Comparison of ENCODE assay signal across 8 cellular contexts in the genomic region with DNA sequence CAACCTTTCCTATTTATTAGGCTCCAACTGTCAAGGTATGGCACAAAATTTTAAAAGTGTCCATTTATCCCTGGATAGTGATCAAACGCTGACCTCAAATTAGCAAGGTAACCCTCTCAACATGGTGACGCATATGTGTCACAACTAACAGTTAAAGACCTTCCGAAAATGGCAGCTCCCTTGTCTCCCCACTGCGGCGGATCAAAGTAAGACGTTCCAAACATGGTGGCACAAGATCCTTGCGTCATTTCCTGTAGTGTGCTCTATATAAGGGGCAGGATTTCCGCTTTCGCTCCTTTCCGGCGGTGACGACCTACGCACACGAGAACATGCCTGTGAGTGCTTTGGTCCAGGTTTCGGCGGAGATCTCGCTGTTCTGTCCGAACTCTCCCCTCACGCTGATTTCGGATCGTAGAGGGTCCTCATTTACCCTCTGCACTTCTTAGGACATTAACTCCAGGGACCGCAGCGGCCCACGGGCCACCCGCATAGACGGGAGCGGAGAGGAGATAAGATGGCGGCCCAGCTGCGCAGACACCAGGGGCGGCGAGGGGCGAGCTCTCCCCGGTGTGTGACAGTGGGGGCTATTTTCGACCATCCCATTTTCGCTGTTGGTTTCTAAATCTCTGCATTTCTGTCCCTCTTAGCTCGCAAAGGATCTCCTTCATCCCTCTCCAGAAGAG. TPM values are rescaled to one million over a fixed set of nuclear protein-coding genes. Genes with fewer than 3 reads are reported as not detected.
DNase-seq lines count a peak whose midpoint lies in the region; ATAC-seq and TF ChIP-seq lines count a peak whose summit lies in the region.

Gene RPS27, plus strand, starts transcription at position 295 of the 683 bp plus-strand sequence. Its CDS starts 35 bp downstream, at position 330.

- H3K4me1 ChIP-seq in mononuclear cell (ENCODE audit: insufficient read depth, low read length), result peaks cover 49% of the 10 kb centered on the region

- H3K27me3 Mint-ChIP-seq in IgD-negative memory B cell, result no peaks in the 10 kb centered on the region

- peaks cover 7% of the 10 kb centered on the region for H3K36me3 Mint-ChIP-seq in IgD-negative memory B cell

- H3K27me3 ChIP-seq in mononuclear cell (ENCODE audit: insufficient read depth, low read length), result no peaks in the 10 kb centered on the region

- TF ChIP-seq CTCF in epithelial cell of esophagus (IDR thresholded peaks at IDR 0.05; ENCODE audit: insufficient read depth, low read depth, low read length, missing control alignments), result no peak

- peak; percentile 62 for ATAC-seq in GM21526 (IDR thresholded peaks at IDR 0.05; ENCODE audit: low FRiP score, unreplicated experiment)

- H3K4me1 Mint-ChIP-seq in IgD-negative memory B cell, result peaks cover 31 to 34% (median 33%) of the 10 kb centered on the region in 3 donors

- H3K4me3 ChIP-seq in epithelial cell of esophagus (ENCODE audit: low read length), result peak within 1 kb of the TSS; percentile 88
- peak within 1 kb of the TSS; percentile 97 for H3K4me3 ChIP-seq in mononuclear cell (ENCODE audit: low read length)

- peak within 1 kb of the TSS; percentile 85 to 100 (median 99) for H3K27ac Mint-ChIP-seq in IgD-negative memory B cell

- DNase-seq in D341Med (ENCODE audit: low spot score) (peak; percentile 93), OCI-M2 (lab: John Stamatoyannopoulos, UW; ENCODE audit: unreplicated experiment) (peak; percentile 67), activated T-cell treated with anti-CD3 and anti-CD28 coated beads for 4 hours (peak; percentile 79), epithelial cell of esophagus (ENCODE audit: low read depth) (peak; percentile 97)
- DNase-seq in stimulated activated CD8-positive, alpha-beta memory T cell treated with anti-CD3 and anti-CD28 coated beads, Interleukin-4, amount 100 ng/mL, for 24 hours (ENCODE audit: low read depth), result peak; percentile 69

- H3K9me3 ChIP-seq in mononuclear cell (ENCODE audit: low read depth, low read length), result no peaks in the 10 kb centered on the region

- H3K4me3 Mint-ChIP-seq in IgD-negative memory B cell, result peak within 1 kb of the TSS; percentile 84 to 99 (median 98)

- H3K9me3 Mint-ChIP-seq in IgD-negative memory B cell, result peaks cover 0 to 2% (median 0%) of the 10 kb centered on the region in 3 donors

RNA-seq across cellular contexts. Expression of gene RPS27, which starts in this region (rescaled TPM):
- polyA plus RNA-seq in IgD-negative memory B cell, result 22,392 TPM
- 8,524 TPM for total RNA-seq in mononuclear cell

Comparison
In these comparisons a context has a peak if more than half of its experiments do, and no peak if none do; other contexts are left out.
1. Peak in every context shown above with its lines: DNase-seq, ATAC-seq and H3K4me3 ChIP-seq.